21 cellular contexts compared by ENCODE assay signal in genomic region chr14:23828001-23828400, GRCh38.
"Had no signal": no experiment of that assay in that cellular context is flagged by ENCODE, and none has a peak within 500 bp of the region (broad histone marks: within the 10 kb centered on the region; RNA-seq: fewer than 3 reads in every experiment).

No MANE protein-coding gene starts in this region.

- H3K4me1 ChIP-seq: pancreas, psoas muscle, right atrium auricular region, uterus had no signal

- H3K4me3 Mint-ChIP-seq: activated CD4-positive, alpha-beta T cell treated with anti-CD3 and anti-CD28 coated beads, Interleukin-2, amount 10 ng/mL, durations not matched to agents 7 days and 5 days; activated naive CD8-positive, alpha-beta T cell treated with anti-CD3 and anti-CD28 coated beads for 36 hours; memory B cell; nephron progenitor cell; stimulated activated memory B cell treated with anti-CD40 and anti-IgM and Interleukin-4, amounts not matched to agents 10 μg/mL and 1 μg/mL and 100 μg/mL, for 72 hours had no signal

- H3K4me1 Mint-ChIP-seq: activated CD4-positive, alpha-beta T cell treated with anti-CD3 and anti-CD28 coated beads, Interleukin-2, amount 10 ng/mL, durations not matched to agents 7 days and 5 days; memory B cell; nephron progenitor cell; stimulated activated memory B cell treated with anti-CD40 and anti-IgM and Interleukin-4, amounts not matched to agents 10 μg/mL and 1 μg/mL and 100 μg/mL, for 72 hours had no signal

- H3K9me3 ChIP-seq: heart right ventricle, pancreas, psoas muscle, right atrium auricular region, transverse colon, uterus had no signal

- H3K9me3 Mint-ChIP-seq: activated CD4-positive, alpha-beta T cell treated with anti-CD3 and anti-CD28 coated beads, Interleukin-2, amount 10 ng/mL, durations not matched to agents 7 days and 5 days; activated naive CD8-positive, alpha-beta T cell treated with anti-CD3 and anti-CD28 coated beads for 36 hours; activated T-helper 2 cell treated with anti-CD3 and anti-CD28 coated beads, Interferon-gamma antibody, Interleukin-2, Interleukin-4, amounts not matched to agents 10 μg/mL and 5 μg/mL and 100 μg/mL, durations not matched to agents 14 hours and 24 hours and 36 hours; memory B cell; stimulated activated memory B cell treated with anti-CD40 and anti-IgM and Interleukin-4, amounts not matched to agents 10 μg/mL and 1 μg/mL and 100 μg/mL, for 72 hours had no signal

- H3K27ac Mint-ChIP-seq: activated CD4-positive, alpha-beta T cell treated with anti-CD3 and anti-CD28 coated beads, Interleukin-2, amount 10 ng/mL, durations not matched to agents 7 days and 5 days; activated naive CD8-positive, alpha-beta T cell treated with anti-CD3 and anti-CD28 coated beads for 36 hours; activated T-helper 2 cell treated with anti-CD3 and anti-CD28 coated beads, Interferon-gamma antibody, Interleukin-2, Interleukin-4, amounts not matched to agents 10 μg/mL and 5 μg/mL and 100 μg/mL, durations not matched to agents 14 hours and 24 hours and 36 hours; memory B cell; nephron progenitor cell; stimulated activated memory B cell treated with anti-CD40 and anti-IgM and Interleukin-4, amounts not matched to agents 10 μg/mL and 1 μg/mL and 100 μg/mL, for 72 hours had no signal

- ATAC-seq: heart right ventricle; left cardiac atrium; pancreas; psoas muscle; stimulated activated memory B cell treated with anti-CD40 and anti-IgM and Interleukin-4, amounts not matched to agents 10 μg/mL and 1 μg/mL and 100 μg/mL, for 72 hours had no signal

- H3K4me3 ChIP-seq: heart right ventricle, pancreas, psoas muscle, right atrium auricular region, skin epidermis, transverse colon, uterus had no signal

- DNase-seq: activated CD4-positive, alpha-beta T cell treated with anti-CD3 and anti-CD28 coated beads, Interleukin-2, amount 10 ng/mL, durations not matched to agents 7 days and 5 days; activated CD4-positive, CD25-positive, alpha-beta regulatory T cell treated with anti-CD3 and anti-CD28 coated beads, Interleukin-2, amount 50 U/mL, for 72 hours; activated naive CD4-positive, alpha-beta T cell; activated naive CD8-positive, alpha-beta T cell treated with anti-CD3 and anti-CD28 coated beads for 36 hours; activated T-cell treated with anti-CD3 and anti-CD28 coated beads, Interleukin-2, amount 50 U/mL, for 1 hour; cerebellar nuclear complex; heart right ventricle; islet precursor cell; left cardiac atrium; nephron progenitor cell; pancreas; psoas muscle; stimulated activated CD4-positive, alpha-beta T cell treated with anti-CD3 and anti-CD28 coated beads, Interleukin-15, amount 100 ng/mL, for 24 hours; transverse colon; uterus had no signal

- H3K36me3 ChIP-seq: heart right ventricle, pancreas, right atrium auricular region, transverse colon, uterus had no signal

- H3K27me3 Mint-ChIP-seq: activated CD4-positive, alpha-beta T cell treated with anti-CD3 and anti-CD28 coated beads, Interleukin-2, amount 10 ng/mL, durations not matched to agents 7 days and 5 days; activated naive CD8-positive, alpha-beta T cell treated with anti-CD3 and anti-CD28 coated beads for 36 hours had no signal

- H3K27me3 ChIP-seq: heart right ventricle, pancreas, right atrium auricular region, transverse colon, uterus had no signal

- H3K27ac ChIP-seq: epithelial cell of prostate, heart right ventricle, pancreas, psoas muscle, right atrium auricular region, skin epidermis, uterus had no signal

- H3K36me3 Mint-ChIP-seq: activated naive CD8-positive, alpha-beta T cell treated with anti-CD3 and anti-CD28 coated beads for 36 hours; memory B cell; stimulated activated memory B cell treated with anti-CD40 and anti-IgM and Interleukin-4, amounts not matched to agents 10 μg/mL and 1 μg/mL and 100 μg/mL, for 72 hours had no signal
